2 cellular contexts compared by ENCODE assay signal in the genomic region with DNA sequence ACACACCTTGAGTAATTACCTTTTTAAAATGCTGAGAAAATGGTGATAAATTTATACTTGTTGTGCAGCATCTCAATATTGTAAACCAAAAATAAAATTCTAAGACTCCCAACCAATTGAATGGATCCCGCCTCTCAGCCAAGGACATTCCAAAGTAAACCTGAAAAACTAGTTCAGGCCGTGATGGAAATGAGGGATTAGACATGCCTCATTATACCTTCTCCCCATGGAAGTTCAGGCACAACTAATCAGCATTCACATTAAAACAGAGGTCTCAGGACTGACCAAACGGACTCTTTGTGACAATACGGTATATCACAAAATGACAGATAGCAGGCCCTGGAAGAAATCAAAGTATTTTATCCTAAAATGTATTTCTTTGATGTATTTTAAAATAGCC.
TF ChIP-seq lines count a peak whose summit lies in the region.

No MANE protein-coding gene starts in this region.

TF ChIP-seq in SK-N-SH, 30 proteins besides CTCF, POLR2A, EP300 and RAD21 (continued from another document):
- TF ChIP-seq, protein P1, sequence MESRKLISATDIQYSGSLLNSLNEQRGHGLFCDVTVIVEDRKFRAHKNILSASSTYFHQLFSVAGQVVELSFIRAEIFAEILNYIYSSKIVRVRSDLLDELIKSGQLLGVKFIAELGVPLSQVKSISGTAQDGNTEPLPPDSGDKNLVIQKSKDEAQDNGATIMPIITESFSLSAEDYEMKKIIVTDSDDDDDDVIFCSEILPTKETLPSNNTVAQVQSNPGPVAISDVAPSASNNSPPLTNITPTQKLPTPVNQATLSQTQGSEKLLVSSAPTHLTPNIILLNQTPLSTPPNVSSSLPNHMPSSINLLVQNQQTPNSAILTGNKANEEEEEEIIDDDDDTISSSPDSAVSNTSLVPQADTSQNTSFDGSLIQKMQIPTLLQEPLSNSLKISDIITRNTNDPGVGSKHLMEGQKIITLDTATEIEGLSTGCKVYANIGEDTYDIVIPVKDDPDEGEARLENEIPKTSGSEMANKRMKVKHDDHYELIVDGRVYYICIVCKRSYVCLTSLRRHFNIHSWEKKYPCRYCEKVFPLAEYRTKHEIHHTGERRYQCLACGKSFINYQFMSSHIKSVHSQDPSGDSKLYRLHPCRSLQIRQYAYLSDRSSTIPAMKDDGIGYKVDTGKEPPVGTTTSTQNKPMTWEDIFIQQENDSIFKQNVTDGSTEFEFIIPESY (IDR thresholded peaks at IDR 0.05; ENCODE audit: borderline replicate concordance, low read depth) = no peak
- TF ChIP-seq TAF1 (IDR thresholded peaks at IDR 0.05; ENCODE audit: borderline replicate concordance, low read depth, low read length) (no peak), ELF1 (IDR thresholded peaks at IDR 0.05) (no peak), NFIC (IDR thresholded peaks at IDR 0.05; ENCODE audit: borderline replicate concordance) (no peak), SIN3A (IDR thresholded peaks at IDR 0.05; ENCODE audit: borderline replicate concordance, low read depth, low read length) (no peak)
- TF ChIP-seq, protein P2, sequence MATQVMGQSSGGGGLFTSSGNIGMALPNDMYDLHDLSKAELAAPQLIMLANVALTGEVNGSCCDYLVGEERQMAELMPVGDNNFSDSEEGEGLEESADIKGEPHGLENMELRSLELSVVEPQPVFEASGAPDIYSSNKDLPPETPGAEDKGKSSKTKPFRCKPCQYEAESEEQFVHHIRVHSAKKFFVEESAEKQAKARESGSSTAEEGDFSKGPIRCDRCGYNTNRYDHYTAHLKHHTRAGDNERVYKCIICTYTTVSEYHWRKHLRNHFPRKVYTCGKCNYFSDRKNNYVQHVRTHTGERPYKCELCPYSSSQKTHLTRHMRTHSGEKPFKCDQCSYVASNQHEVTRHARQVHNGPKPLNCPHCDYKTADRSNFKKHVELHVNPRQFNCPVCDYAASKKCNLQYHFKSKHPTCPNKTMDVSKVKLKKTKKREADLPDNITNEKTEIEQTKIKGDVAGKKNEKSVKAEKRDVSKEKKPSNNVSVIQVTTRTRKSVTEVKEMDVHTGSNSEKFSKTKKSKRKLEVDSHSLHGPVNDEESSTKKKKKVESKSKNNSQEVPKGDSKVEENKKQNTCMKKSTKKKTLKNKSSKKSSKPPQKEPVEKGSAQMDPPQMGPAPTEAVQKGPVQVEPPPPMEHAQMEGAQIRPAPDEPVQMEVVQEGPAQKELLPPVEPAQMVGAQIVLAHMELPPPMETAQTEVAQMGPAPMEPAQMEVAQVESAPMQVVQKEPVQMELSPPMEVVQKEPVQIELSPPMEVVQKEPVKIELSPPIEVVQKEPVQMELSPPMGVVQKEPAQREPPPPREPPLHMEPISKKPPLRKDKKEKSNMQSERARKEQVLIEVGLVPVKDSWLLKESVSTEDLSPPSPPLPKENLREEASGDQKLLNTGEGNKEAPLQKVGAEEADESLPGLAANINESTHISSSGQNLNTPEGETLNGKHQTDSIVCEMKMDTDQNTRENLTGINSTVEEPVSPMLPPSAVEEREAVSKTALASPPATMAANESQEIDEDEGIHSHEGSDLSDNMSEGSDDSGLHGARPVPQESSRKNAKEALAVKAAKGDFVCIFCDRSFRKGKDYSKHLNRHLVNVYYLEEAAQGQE (IDR thresholded peaks at IDR 0.05; ENCODE audit: low read depth, low read length) = no peak
- TF ChIP-seq, protein P3, sequence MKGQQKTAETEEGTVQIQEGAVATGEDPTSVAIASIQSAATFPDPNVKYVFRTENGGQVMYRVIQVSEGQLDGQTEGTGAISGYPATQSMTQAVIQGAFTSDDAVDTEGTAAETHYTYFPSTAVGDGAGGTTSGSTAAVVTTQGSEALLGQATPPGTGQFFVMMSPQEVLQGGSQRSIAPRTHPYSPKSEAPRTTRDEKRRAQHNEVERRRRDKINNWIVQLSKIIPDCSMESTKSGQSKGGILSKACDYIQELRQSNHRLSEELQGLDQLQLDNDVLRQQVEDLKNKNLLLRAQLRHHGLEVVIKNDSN (IDR thresholded peaks at IDR 0.05; ENCODE audit: borderline replicate concordance, low read depth) = no peak
- TF ChIP-seq, protein P4, sequence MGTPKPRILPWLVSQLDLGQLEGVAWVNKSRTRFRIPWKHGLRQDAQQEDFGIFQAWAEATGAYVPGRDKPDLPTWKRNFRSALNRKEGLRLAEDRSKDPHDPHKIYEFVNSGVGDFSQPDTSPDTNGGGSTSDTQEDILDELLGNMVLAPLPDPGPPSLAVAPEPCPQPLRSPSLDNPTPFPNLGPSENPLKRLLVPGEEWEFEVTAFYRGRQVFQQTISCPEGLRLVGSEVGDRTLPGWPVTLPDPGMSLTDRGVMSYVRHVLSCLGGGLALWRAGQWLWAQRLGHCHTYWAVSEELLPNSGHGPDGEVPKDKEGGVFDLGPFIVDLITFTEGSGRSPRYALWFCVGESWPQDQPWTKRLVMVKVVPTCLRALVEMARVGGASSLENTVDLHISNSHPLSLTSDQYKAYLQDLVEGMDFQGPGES (IDR thresholded peaks at IDR 0.05; ENCODE audit: low read depth, low read length) = no peak

TF ChIP-seq in SK-N-SH treated with all-trans-retinoic acid at 6 μM for 48 hours, 23 proteins besides CTCF, POLR2A, EP300 and RAD21 (continued from another document):
- TF ChIP-seq, protein P5, sequence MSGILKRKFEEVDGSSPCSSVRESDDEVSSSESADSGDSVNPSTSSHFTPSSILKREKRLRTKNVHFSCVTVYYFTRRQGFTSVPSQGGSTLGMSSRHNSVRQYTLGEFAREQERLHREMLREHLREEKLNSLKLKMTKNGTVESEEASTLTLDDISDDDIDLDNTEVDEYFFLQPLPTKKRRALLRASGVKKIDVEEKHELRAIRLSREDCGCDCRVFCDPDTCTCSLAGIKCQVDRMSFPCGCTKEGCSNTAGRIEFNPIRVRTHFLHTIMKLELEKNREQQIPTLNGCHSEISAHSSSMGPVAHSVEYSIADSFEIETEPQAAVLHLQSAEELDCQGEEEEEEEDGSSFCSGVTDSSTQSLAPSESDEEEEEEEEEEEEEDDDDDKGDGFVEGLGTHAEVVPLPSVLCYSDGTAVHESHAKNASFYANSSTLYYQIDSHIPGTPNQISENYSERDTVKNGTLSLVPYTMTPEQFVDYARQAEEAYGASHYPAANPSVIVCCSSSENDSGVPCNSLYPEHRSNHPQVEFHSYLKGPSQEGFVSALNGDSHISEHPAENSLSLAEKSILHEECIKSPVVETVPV (CRISPR knock-in tag; IDR thresholded peaks at IDR 0.05) = no peak
- TF ChIP-seq BACH2 (CRISPR knock-in tag; IDR thresholded peaks at IDR 0.05; ENCODE audit: borderline replicate concordance) = no peak
- no peak for TF ChIP-seq ZFP3 (CRISPR knock-in tag; IDR thresholded peaks at IDR 0.05)
- no peak for TF ChIP-seq GLIS3 (CRISPR knock-in tag; IDR thresholded peaks at IDR 0.05)
- TF ChIP-seq, protein P6, sequence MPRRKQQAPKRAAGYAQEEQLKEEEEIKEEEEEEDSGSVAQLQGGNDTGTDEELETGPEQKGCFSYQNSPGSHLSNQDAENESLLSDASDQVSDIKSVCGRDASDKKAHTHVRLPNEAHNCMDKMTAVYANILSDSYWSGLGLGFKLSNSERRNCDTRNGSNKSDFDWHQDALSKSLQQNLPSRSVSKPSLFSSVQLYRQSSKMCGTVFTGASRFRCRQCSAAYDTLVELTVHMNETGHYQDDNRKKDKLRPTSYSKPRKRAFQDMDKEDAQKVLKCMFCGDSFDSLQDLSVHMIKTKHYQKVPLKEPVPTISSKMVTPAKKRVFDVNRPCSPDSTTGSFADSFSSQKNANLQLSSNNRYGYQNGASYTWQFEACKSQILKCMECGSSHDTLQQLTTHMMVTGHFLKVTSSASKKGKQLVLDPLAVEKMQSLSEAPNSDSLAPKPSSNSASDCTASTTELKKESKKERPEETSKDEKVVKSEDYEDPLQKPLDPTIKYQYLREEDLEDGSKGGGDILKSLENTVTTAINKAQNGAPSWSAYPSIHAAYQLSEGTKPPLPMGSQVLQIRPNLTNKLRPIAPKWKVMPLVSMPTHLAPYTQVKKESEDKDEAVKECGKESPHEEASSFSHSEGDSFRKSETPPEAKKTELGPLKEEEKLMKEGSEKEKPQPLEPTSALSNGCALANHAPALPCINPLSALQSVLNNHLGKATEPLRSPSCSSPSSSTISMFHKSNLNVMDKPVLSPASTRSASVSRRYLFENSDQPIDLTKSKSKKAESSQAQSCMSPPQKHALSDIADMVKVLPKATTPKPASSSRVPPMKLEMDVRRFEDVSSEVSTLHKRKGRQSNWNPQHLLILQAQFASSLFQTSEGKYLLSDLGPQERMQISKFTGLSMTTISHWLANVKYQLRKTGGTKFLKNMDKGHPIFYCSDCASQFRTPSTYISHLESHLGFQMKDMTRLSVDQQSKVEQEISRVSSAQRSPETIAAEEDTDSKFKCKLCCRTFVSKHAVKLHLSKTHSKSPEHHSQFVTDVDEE (CRISPR knock-in tag; IDR thresholded peaks at IDR 0.05) = no peak
- no peak for TF ChIP-seq TOX (CRISPR knock-in tag; IDR thresholded peaks at IDR 0.05; ENCODE audit: borderline replicate concordance)
- TF ChIP-seq TCF4 (CRISPR knock-in tag; IDR thresholded peaks at IDR 0.05; ENCODE audit: borderline replicate concordance) = no peak
- TF ChIP-seq PPARA (CRISPR knock-in tag; IDR thresholded peaks at IDR 0.05; ENCODE audit: borderline replicate concordance) = no peak
- TF ChIP-seq, protein P7, sequence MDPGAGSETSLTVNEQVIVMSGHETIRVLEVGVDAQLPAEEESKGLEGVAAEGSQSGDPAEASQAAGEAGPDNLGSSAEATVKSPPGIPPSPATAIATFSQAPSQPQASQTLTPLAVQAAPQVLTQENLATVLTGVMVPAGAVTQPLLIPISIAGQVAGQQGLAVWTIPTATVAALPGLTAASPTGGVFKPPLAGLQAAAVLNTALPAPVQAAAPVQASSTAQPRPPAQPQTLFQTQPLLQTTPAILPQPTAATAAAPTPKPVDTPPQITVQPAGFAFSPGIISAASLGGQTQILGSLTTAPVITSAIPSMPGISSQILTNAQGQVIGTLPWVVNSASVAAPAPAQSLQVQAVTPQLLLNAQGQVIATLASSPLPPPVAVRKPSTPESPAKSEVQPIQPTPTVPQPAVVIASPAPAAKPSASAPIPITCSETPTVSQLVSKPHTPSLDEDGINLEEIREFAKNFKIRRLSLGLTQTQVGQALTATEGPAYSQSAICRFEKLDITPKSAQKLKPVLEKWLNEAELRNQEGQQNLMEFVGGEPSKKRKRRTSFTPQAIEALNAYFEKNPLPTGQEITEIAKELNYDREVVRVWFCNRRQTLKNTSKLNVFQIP (CRISPR knock-in tag; IDR thresholded peaks at IDR 0.05; ENCODE audit: borderline replicate concordance, low read depth) = no peak
- TF ChIP-seq ISL1 (CRISPR knock-in tag; IDR thresholded peaks at IDR 0.05) = no peak
- TF ChIP-seq ZC3H10 (CRISPR knock-in tag; IDR thresholded peaks at IDR 0.05) = no peak
- no peak for TF ChIP-seq ZNF565 (CRISPR knock-in tag; conservative IDR thresholded peaks at IDR 0.05; ENCODE audit: low read depth)
- no peak for TF ChIP-seq OSR1 (CRISPR knock-in tag; IDR thresholded peaks at IDR 0.05)
- no peak for TF ChIP-seq ESRRG (CRISPR knock-in tag; IDR thresholded peaks at IDR 0.05)
- TF ChIP-seq CSDC2 (CRISPR knock-in tag; IDR thresholded peaks at IDR 0.05) = no peak
- TF ChIP-seq ZNF70 (CRISPR knock-in tag; IDR thresholded peaks at IDR 0.05) = no peak
- TF ChIP-seq SNAI2 (CRISPR knock-in tag; IDR thresholded peaks at IDR 0.05) = no peak
